ENCODE assay signal across 18 cellular contexts in the genomic region with DNA sequence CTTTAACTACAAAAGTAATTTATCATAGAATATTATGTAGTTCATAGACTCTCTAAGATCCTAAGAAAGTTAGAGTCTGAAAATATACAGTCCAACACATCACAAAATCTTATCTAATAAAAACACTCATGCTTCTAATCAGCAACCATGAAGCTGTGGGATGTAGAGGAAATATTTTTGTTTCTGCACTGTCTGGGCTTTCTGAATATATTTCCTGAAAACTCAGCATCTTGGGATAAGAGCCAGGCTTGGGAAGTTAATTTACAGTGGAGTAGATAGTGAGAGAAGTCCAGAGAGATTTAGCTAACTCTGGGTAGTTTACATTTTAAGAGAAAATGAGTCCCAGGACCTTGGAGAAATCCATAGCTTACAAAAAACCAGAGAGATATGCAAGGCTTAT.
"Had no signal": no experiment of that assay in that cellular context is flagged by ENCODE, and none has a peak within 500 bp of the region (broad histone marks: within the 10 kb centered on the region; RNA-seq: fewer than 3 reads in every experiment).

No MANE protein-coding gene starts in this region.

- H3K4me3 Mint-ChIP-seq: activated CD4-positive, alpha-beta memory T cell treated with anti-CD3 and anti-CD28 coated beads, Interleukin-2, amount 10 ng/mL, durations not matched to agents 7 days and 5 days; activated T-cell treated with anti-CD3 and anti-CD28 coated beads, Interleukin-2, amount 50 U/mL, for 24 hours; brain; central memory CD8-positive, alpha-beta T cell; naive thymus-derived CD8-positive, alpha-beta T cell; T-helper 17 cell; WTC11 had no signal

- H3K4me1 ChIP-seq: gastroesophageal sphincter, left lung, suprapubic skin had no signal

- H3K4me1 Mint-ChIP-seq: activated CD4-positive, alpha-beta memory T cell treated with anti-CD3 and anti-CD28 coated beads, Interleukin-2, amount 10 ng/mL, durations not matched to agents 7 days and 5 days; brain; central memory CD8-positive, alpha-beta T cell; naive thymus-derived CD8-positive, alpha-beta T cell; T-helper 17 cell had no signal

- H3K27ac ChIP-seq: gastroesophageal sphincter, left lung, neutrophil, suprapubic skin had no signal

- ATAC-seq: gastroesophageal sphincter; left lung; naive thymus-derived CD8-positive, alpha-beta T cell; right cardiac atrium; stimulated activated naive CD8-positive, alpha-beta T cell treated with anti-CD3 and anti-CD28 coated beads, Interleukin-15, Interleukin-2, amounts not matched to agents 100 U/mL and 50 U/mL, for 24 hours; T-helper 17 cell; WTC11 had no signal

- H3K36me3 Mint-ChIP-seq: brain; naive thymus-derived CD8-positive, alpha-beta T cell had no signal

- H3K9me3 ChIP-seq: gastroesophageal sphincter, neutrophil, suprapubic skin had no signal

- H3K4me3 ChIP-seq: gastroesophageal sphincter, left lung, suprapubic skin had no signal

- H3K27me3 Mint-ChIP-seq: activated CD4-positive, alpha-beta memory T cell treated with anti-CD3 and anti-CD28 coated beads, Interleukin-2, amount 10 ng/mL, durations not matched to agents 7 days and 5 days; activated T-cell treated with anti-CD3 and anti-CD28 coated beads, Interleukin-2, amount 50 U/mL, for 24 hours; central memory CD8-positive, alpha-beta T cell; naive thymus-derived CD8-positive, alpha-beta T cell; T-helper 17 cell had no signal

- DNase-seq: activated CD4-positive, alpha-beta memory T cell treated with anti-CD3 and anti-CD28 coated beads, Interleukin-2, amount 10 ng/mL, durations not matched to agents 7 days and 5 days; activated CD4-positive, alpha-beta T cell treated with anti-CD3 and anti-CD28 coated beads for 4 hours; activated naive CD4-positive, alpha-beta T cell treated with anti-CD3 and anti-CD28 coated beads, Interleukin-2, amount 50 U/mL, for 16 hours; activated T-cell treated with anti-CD3 and anti-CD28 coated beads, Interleukin-2, amount 50 U/mL, for 24 hours; effector memory CD4-positive, alpha-beta T cell; islet precursor cell; left lung; naive thymus-derived CD8-positive, alpha-beta T cell; right cardiac atrium; small intestine; stimulated activated naive CD8-positive, alpha-beta T cell treated with anti-CD3 and anti-CD28 coated beads, Interleukin-15, Interleukin-2, amounts not matched to agents 100 U/mL and 50 U/mL, for 24 hours; T-helper 17 cell had no signal

- FAIRE-seq: small intestine had no signal

- H3K27ac Mint-ChIP-seq: activated CD4-positive, alpha-beta memory T cell treated with anti-CD3 and anti-CD28 coated beads, Interleukin-2, amount 10 ng/mL, durations not matched to agents 7 days and 5 days; activated T-cell treated with anti-CD3 and anti-CD28 coated beads, Interleukin-2, amount 50 U/mL, for 24 hours; brain; naive thymus-derived CD8-positive, alpha-beta T cell; T-helper 17 cell; WTC11 had no signal

- H3K27me3 ChIP-seq: gastroesophageal sphincter, left lung, neutrophil, suprapubic skin had no signal

- H3K36me3 ChIP-seq: gastroesophageal sphincter, left lung, neutrophil, suprapubic skin had no signal
